8 cellular contexts compared by ENCODE assay signal in the genomic region with DNA sequence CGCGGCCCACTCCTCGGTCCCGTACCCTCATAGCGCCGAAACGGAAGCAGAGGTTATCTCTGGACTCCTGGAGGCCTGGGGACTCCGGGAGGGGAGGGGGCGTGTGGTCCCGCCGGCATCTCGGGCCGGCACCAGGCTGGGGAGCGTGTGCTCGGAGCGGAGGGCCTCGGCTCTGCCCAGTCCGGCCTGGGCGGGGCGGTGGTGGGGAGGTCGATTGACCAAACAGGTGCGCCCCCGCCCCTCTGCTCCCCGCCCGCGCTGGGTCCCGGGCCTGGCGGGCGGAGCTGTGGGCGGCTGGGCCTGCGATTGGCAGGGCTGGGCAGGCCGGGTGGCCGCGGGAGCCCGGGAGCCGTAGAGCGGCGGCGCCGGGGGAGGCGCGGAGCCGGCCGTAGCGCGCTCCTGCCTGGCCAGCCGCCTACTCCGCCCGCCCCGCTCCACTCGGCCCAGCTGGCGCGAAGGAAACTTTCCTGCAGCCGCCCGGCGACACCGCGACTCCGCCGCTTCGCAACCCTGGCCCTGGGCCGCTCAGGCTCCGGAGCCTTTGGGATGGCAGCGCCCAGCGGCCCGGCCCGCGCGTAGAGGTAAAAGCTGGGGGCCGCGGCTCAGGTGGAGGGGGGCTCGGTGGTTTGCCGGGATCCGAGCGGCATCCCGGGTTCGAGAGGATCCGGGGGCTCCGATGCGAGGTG. TPM values are rescaled to one million over a fixed set of nuclear protein-coding genes. Genes with fewer than 3 reads are reported as not detected.
DNase-seq lines count a peak whose midpoint lies in the region; ATAC-seq and TF ChIP-seq lines count a peak whose summit lies in the region.

No MANE protein-coding gene starts in this region.

- intact Hi-C loops in dorsolateral prefrontal cortex (cut with DNase I) (no loop called here), lower lobe of right lung (cut with DNase I) (no loop called here)

- H3K27me3 ChIP-seq in dorsolateral prefrontal cortex (no peaks in the 10 kb centered on the region), lower lobe of right lung (ENCODE audit: low read depth) (peaks cover 18% of the 10 kb centered on the region)

- DNase-seq in ACHN (peak; percentile 29), HuH-7 (ENCODE audit: low spot score) (peak; percentile 88), dorsolateral prefrontal cortex (peak in 4 of 10 donors; percentile 55 to 76 (median 60)), lower lobe of right lung (peak; percentile 93), Kasumi-1 (lab: John Stamatoyannopoulos, UW) (no peak)
- DNase-seq in stimulated activated CD4-positive, alpha-beta T cell treated with anti-CD3 and anti-CD28 coated beads, Interleukin-4, amount 100 ng/mL, for 4 hours, result no peak
- DNase-seq in activated CD4-positive, CD25-positive, alpha-beta regulatory T cell treated with anti-CD3 and anti-CD28 coated beads, Interleukin-2, amount 50 U/mL, for 72 hours, result no peak

- H3K4me3 ChIP-seq in dorsolateral prefrontal cortex (peak overlapping the region; percentile 46 to 88 (median 72)), lower lobe of right lung (peak overlapping the region; percentile 64), urinary bladder (ENCODE audit: low read depth, low read length) (peak overlapping the region; percentile 57)

- H3K27ac ChIP-seq in dorsolateral prefrontal cortex, result peak overlapping the region in 39 of 59 donors; percentile 6 to 81 (median 56)
- peak overlapping the region; percentile 88 for H3K27ac ChIP-seq in lower lobe of right lung
- H3K27ac ChIP-seq in urinary bladder (ENCODE audit: low read depth), result peak overlapping the region; percentile 75

- H3K36me3 ChIP-seq in lower lobe of right lung (no peaks in the 10 kb centered on the region), urinary bladder (ENCODE audit: insufficient read depth) (no peaks in the 10 kb centered on the region)

- no peak for TF ChIP-seq CTCF in dorsolateral prefrontal cortex (IDR thresholded peaks at IDR 0.05 in 54 of 56, conservative IDR thresholded peaks at IDR 0.05 in 2 of 56; ENCODE audit: low read depth in 1 of 56, partially characterized antibody in 56 of 56)
- no peak for TF ChIP-seq CTCF in lower lobe of right lung (IDR thresholded peaks at IDR 0.05)

- under 1% methylated on average over 80 of the region's 80 CpGs for WGBS in urinary bladder

- peak; percentile 93 to 95 for ATAC-seq in lower lobe of right lung

- in situ Hi-C loops in ACHN (cut with HindIII; ENCODE audit: low pct_ligation_motif_present, low pct_unique_long_range_greater_than_20kb, low sequenced_read_pairs), result no loop called here

- H3K4me1 ChIP-seq in lower lobe of right lung (peaks cover 28% of the 10 kb centered on the region), urinary bladder (ENCODE audit: insufficient read depth) (no peaks in the 10 kb centered on the region)

- no peaks in the 10 kb centered on the region for H3K9me3 ChIP-seq in lower lobe of right lung

RNA-seq across cellular contexts. Expression of gene DAB2IP, which starts 52.1 kb away (rescaled TPM):
- total RNA-seq in dorsolateral prefrontal cortex, result 100 to 1,000 TPM in 19 of 120 experiments, 10 to 100 TPM in 101; 41.7 to 155 (median 82.0) TPM
- 54.1 TPM for total RNA-seq in lower lobe of right lung
- total RNA-seq in urinary bladder, result 16.8 TPM
- polyA plus RNA-seq in urinary bladder, result 42.3 TPM

Comparison
In these comparisons a context has a peak if more than half of its experiments do, and no peak if none do; other contexts are left out.
1. DNase-seq: peak in ACHN (single experiment), HuH-7 (single experiment) and lower lobe of right lung (single experiment); none in stimulated activated CD4-positive, alpha-beta T cell treated with anti-CD3 and anti-CD28 coated beads, Interleukin-4, amount 100 ng/mL, for 4 hours (0 of 2), activated CD4-positive, CD25-positive, alpha-beta regulatory T cell treated with anti-CD3 and anti-CD28 coated beads, Interleukin-2, amount 50 U/mL, for 72 hours (single experiment) and Kasumi-1 (0 of 2).
2. Peak in every context shown above with its lines, with median percentiles within 50 percentile points of each other: H3K27ac ChIP-seq and H3K4me3 ChIP-seq.